In the genomic region with DNA sequence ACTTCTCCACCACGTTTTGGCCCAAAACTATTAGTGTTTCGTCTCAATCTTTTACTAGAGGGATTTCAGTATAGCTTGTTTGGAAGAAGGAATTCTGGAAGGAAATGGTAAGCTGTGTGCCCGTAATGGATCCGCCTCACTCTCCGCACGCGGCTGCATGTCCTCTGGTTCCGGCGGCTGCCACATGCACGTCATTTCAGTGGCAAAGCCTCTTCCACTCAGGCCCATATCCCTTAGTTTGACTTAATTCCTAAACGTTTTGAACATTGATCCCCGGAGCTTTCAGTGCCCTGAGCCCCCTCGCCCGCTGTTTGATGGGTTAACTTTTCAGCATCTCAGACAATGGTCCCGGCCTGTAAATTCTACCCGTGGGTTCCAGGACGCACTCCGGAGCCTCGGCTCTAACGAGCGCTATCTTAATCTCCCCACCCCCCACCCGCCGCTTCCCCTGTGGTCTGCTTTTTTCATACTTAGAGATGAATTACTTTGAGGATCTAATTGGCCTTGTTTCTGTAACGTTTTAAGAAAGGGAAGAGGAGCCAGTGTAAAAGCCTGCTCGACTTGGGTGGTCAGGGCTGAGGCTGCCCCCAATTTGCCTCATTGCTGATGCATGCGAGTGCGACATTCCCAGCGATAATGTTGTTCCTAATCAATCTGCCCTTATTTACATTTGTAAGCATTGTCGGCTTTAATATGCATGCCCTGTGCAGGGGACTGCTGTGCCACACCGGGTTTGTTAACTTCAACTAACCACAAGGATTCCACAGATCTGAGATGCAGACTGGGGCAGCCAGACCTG, we compare ENCODE assay signal across 9 cellular contexts. TPM values are rescaled to one million over a fixed set of nuclear protein-coding genes. Genes with fewer than 3 reads are reported as not detected.
DNase-seq lines count a peak whose midpoint lies in the region; ATAC-seq and TF ChIP-seq lines count a peak whose summit lies in the region.
"Had no signal": no experiment of that assay in that cellular context is flagged by ENCODE, and none has a peak within 500 bp of the region (broad histone marks: within the 10 kb centered on the region; RNA-seq: fewer than 3 reads in every experiment).

No MANE protein-coding gene starts in this region.

- H3K27me3 Mint-ChIP-seq in progenitor cell of endocrine pancreas: peaks cover 37% of the 10 kb centered on the region

- ATAC-seq in RWPE2 (ENCODE audit: low read depth): no peak
- no peak for ATAC-seq in left lobe of liver
- no peak for ATAC-seq in GM21423 (IDR thresholded peaks at IDR 0.05; ENCODE audit: unreplicated experiment)

- peak overlapping the region; percentile 90 for H3K4me3 Mint-ChIP-seq in progenitor cell of endocrine pancreas (ENCODE audit: low read depth)

- peaks cover 25% of the 10 kb centered on the region for H3K4me1 Mint-ChIP-seq in progenitor cell of endocrine pancreas (ENCODE audit: low read depth)

- WGBS in esophagus, 2 donors: 30% methylated on average over 30 of the region's 30 CpGs

- H3K36me3 ChIP-seq in RWPE2 (ENCODE audit: low read depth): no peaks in the 10 kb centered on the region
- no peaks in the 10 kb centered on the region for H3K36me3 ChIP-seq in esophagus (ENCODE audit: control insufficient read depth in 2 of 2, insufficient read depth in 2 of 2, low read length in 1 of 2)

- H3K36me3 Mint-ChIP-seq in progenitor cell of endocrine pancreas (ENCODE audit: insufficient read depth): no peaks in the 10 kb centered on the region

- H3K27ac Mint-ChIP-seq in progenitor cell of endocrine pancreas: peak overlapping the region; percentile 93

- peak overlapping the region; percentile 90 for H3K27ac ChIP-seq in RWPE2 (ENCODE audit: poor library complexity, severe bottlenecking)
- peak overlapping the region in 1 of 2 donors; percentile 12 for H3K27ac ChIP-seq in esophagus (ENCODE audit: low read depth in 2 of 2, low read length in 1 of 2)

- DNase-seq in NCI-H2227 (lab: John Stamatoyannopoulos, UW; ENCODE audit: unreplicated experiment): peak; percentile 31
- no peak for DNase-seq in NCI-H2227 treated with DMSO at 0.1 percent for 48 hours (lab: John Stamatoyannopoulos, UW)
- DNase-seq in RWPE2 (ENCODE audit: low spot score): no peak
- DNase-seq in progenitor cell of endocrine pancreas (ENCODE audit: low spot score, unreplicated experiment): no peak
- no peak for DNase-seq in left lobe of liver (ENCODE audit: low spot score)
- no peak for DNase-seq in NCI-H774 (lab: John Stamatoyannopoulos, UW)
- DNase-seq: DND-41 had no signal

- H3K4me1 ChIP-seq in RWPE2 (ENCODE audit: insufficient read depth, poor library complexity, severe bottlenecking): no peaks in the 10 kb centered on the region
- peaks cover 2 to 13% of the 10 kb centered on the region in 2 donors for H3K4me1 ChIP-seq in esophagus (ENCODE audit: control insufficient read depth in 2 of 2, insufficient read depth in 2 of 2, low read length in 1 of 2)

- TF ChIP-seq CTCF in RWPE2 (IDR thresholded peaks at IDR 0.05; ENCODE audit: poor library complexity, severe bottlenecking): no peak
- no peak for TF ChIP-seq CTCF in progenitor cell of endocrine pancreas (IDR thresholded peaks at IDR 0.05; ENCODE audit: unreplicated experiment)

- no peaks in the 10 kb centered on the region for H3K27me3 ChIP-seq in RWPE2 (ENCODE audit: insufficient read depth, poor library complexity, severe bottlenecking)
- H3K27me3 ChIP-seq in esophagus (ENCODE audit: control insufficient read depth in 1 of 2, insufficient read depth in 2 of 2, low read length in 2 of 2): no peaks in the 10 kb centered on the region

- H3K9me3 ChIP-seq in RWPE2 (ENCODE audit: severe bottlenecking) (no peaks in the 10 kb centered on the region), esophagus (ENCODE audit: control insufficient read depth in 2 of 2, insufficient read depth in 1 of 2, low read depth in 1 of 2, low read length in 1 of 2) (no peaks in the 10 kb centered on the region)

- peak overlapping the region; percentile 49 for H3K4me3 ChIP-seq in RWPE2 (ENCODE audit: severe bottlenecking)
- H3K4me3 ChIP-seq in esophagus (ENCODE audit: low read depth in 1 of 2, low read length in 2 of 2): peak overlapping the region; percentile 9 to 94

- no peaks in the 10 kb centered on the region for H3K9me3 Mint-ChIP-seq in progenitor cell of endocrine pancreas (ENCODE audit: low read depth)

RNA-seq across cellular contexts. Expression of a gene that starts 4.6 kb away (rescaled TPM):
- polyA plus RNA-seq in esophagus: 1 to 10 TPM; 2.4 to 2.8 TPM
- total RNA-seq in progenitor cell of endocrine pancreas (54.9 and 56.3 TPM in 2 replicates), left lobe of liver (7.0 TPM)
